ENCODE assay signal across 8 cellular contexts in the genomic region with DNA sequence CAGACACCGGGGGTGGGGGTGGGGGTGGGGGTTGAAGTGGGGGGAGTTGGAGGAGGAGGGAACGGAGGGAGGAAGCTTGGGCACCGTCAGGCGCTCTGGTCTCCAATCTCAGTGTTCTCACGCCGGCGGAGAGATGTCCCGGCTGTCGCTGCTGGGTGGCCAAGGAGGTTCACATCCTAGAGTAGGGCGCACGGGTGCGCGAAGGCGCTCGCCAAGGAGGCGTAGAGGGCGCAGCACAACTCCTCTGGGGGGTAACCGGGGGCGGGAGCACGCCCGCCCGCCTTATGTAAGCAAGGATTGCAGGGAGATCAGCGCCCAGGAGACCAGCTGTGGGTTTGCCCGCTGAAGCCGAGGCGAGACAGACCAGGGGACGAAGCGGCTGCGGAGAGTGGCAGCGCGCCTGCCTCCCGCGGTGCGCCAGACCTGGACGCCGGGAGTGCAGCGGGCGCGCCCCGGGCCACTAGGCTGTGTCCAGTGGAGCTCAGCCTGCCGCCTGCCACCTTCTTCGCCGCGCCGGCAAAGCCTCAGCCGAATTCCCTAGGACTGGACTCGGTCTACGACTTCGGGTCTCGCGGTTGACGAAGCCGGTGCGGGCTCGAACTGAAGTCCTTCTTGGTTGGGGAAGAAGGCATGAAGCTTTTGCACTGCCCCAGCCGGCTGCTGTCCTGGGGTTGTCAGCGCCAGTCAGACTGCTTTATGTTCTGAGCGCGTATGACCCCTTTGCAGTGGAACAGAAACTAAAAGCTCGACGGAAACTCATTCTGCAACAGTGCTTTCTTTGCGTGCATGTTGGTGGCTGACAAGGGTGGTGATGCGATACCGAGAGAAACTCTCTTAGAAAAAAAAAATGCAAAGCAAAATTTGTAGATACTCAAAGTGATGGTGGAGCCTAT. TPM values are rescaled to one million over a fixed set of nuclear protein-coding genes. Genes with fewer than 3 reads are reported as not detected.
DNase-seq lines count a peak whose midpoint lies in the region; ATAC-seq and TF ChIP-seq lines count a peak whose summit lies in the region.

No MANE protein-coding gene starts in this region.

- no peak overlapping the region for H3K27ac Mint-ChIP-seq in activated naive CD4-positive, alpha-beta T cell treated with anti-CD3 and anti-CD28 coated beads, Interleukin-2, amount 10 ng/mL, durations not matched to agents 7 days and 5 days
- peak overlapping the region in 1 of 2 donors; percentile 9 for H3K27ac Mint-ChIP-seq in stimulated activated naive CD8-positive, alpha-beta T cell treated with anti-CD3 and anti-CD28 coated beads, Interleukin-15, amount 100 ng/mL, for 72 hours

- WGBS in liver, result 2% methylated on average over 64 of the region's 64 CpGs

- peak overlapping the region; percentile 77 for H3K4me3 Mint-ChIP-seq in activated naive CD4-positive, alpha-beta T cell treated with anti-CD3 and anti-CD28 coated beads, Interleukin-2, amount 10 ng/mL, durations not matched to agents 7 days and 5 days
- H3K4me3 Mint-ChIP-seq in stimulated activated naive CD8-positive, alpha-beta T cell treated with anti-CD3 and anti-CD28 coated beads, Interleukin-15, amount 100 ng/mL, for 72 hours, result peak overlapping the region; percentile 87 to 92

- H3K36me3 Mint-ChIP-seq in activated naive CD4-positive, alpha-beta T cell treated with anti-CD3 and anti-CD28 coated beads, Interleukin-2, amount 10 ng/mL, durations not matched to agents 7 days and 5 days, result no peaks in the 10 kb centered on the region

- DNase-seq in activated naive CD4-positive, alpha-beta T cell treated with anti-CD3 and anti-CD28 coated beads, Interleukin-2, amount 10 ng/mL, durations not matched to agents 7 days and 5 days, result peak; percentile 46
- no peak for DNase-seq in activated naive CD4-positive, alpha-beta T cell (lab: John Stamatoyannopoulos, UW)
- DNase-seq in dedifferentiated amniotic fluid mesenchymal stem cell (ENCODE audit: extremely low spot score) (peak; percentile 29), NCI-H2196 (lab: John Stamatoyannopoulos, UW; ENCODE audit: unreplicated experiment) (no peak)
- peak; percentile 29 to 55 for DNase-seq in stimulated activated naive CD8-positive, alpha-beta T cell treated with anti-CD3 and anti-CD28 coated beads, Interleukin-15, amount 100 ng/mL, for 72 hours

- CTCF ChIA-PET in activated naive CD4-positive, alpha-beta T cell treated with anti-CD3 and anti-CD28 coated beads, Interleukin-2, amount 10 ng/mL, durations not matched to agents 7 days and 5 days (lab: Charles Lee), result interaction anchor here (1.1 to 1.9 kb wide), 2 partner anchors 393 to 400 kb away, joined by 3 to 5 read pairs; no protein-coding TSS in a partner anchor

- H3K4me1 ChIP-seq in liver (ENCODE audit: control insufficient read depth in 4 of 4, insufficient read depth in 4 of 4, low read length in 3 of 4), result peaks cover 8 to 23% (median 21%) of the 10 kb centered on the region in 4 donors

- H3K27me3 Mint-ChIP-seq in activated naive CD4-positive, alpha-beta T cell treated with anti-CD3 and anti-CD28 coated beads, Interleukin-2, amount 10 ng/mL, durations not matched to agents 7 days and 5 days, result peaks cover 47% of the 10 kb centered on the region
- H3K27me3 Mint-ChIP-seq in stimulated activated naive CD8-positive, alpha-beta T cell treated with anti-CD3 and anti-CD28 coated beads, Interleukin-15, amount 100 ng/mL, for 72 hours, result peaks cover 70% of the 10 kb centered on the region

- H3K27ac ChIP-seq in liver (ENCODE audit: low read depth in 1 of 2, low read length in 2 of 2), result peak overlapping the region; percentile 77 to 79

- H3K4me3 ChIP-seq in liver (ENCODE audit: low read depth in 1 of 3, low read length in 3 of 3), result peak overlapping the region; percentile 42 to 53 (median 48)

- no peak for TF ChIP-seq CTCF in liver (IDR thresholded peaks at IDR 0.05; ENCODE audit: low read depth, low read length, missing input control)

- TF ChIP-seq RAD21 in liver (IDR thresholded peaks at IDR 0.05), result peak in 1 of 2 donors; percentile 4

- peak; percentile 96 for ATAC-seq in HG02763 (IDR thresholded peaks at IDR 0.05; ENCODE audit: unreplicated experiment)
- peak; percentile 89 for ATAC-seq in stimulated activated naive CD8-positive, alpha-beta T cell treated with anti-CD3 and anti-CD28 coated beads, Interleukin-15, amount 100 ng/mL, for 72 hours

- H3K9me3 Mint-ChIP-seq in activated naive CD4-positive, alpha-beta T cell treated with anti-CD3 and anti-CD28 coated beads, Interleukin-2, amount 10 ng/mL, durations not matched to agents 7 days and 5 days, result no peaks in the 10 kb centered on the region
- H3K9me3 Mint-ChIP-seq in stimulated activated naive CD8-positive, alpha-beta T cell treated with anti-CD3 and anti-CD28 coated beads, Interleukin-15, amount 100 ng/mL, for 72 hours, result no peaks in the 10 kb centered on the region

- no peak overlapping the region for H3K9ac ChIP-seq in liver (ENCODE audit: low read depth in 1 of 2, low read length in 2 of 2)

- no peaks in the 10 kb centered on the region for H3K36me3 ChIP-seq in liver (ENCODE audit: control insufficient read depth in 4 of 4, insufficient read depth in 3 of 4, low read depth in 1 of 4, low read length in 3 of 4)

- no peaks in the 10 kb centered on the region for H3K9me3 ChIP-seq in liver (ENCODE audit: control insufficient read depth in 4 of 4, low read length in 3 of 4)

- H3K27me3 ChIP-seq in liver (ENCODE audit: control insufficient read depth in 4 of 4, insufficient read depth in 4 of 4, low read length in 3 of 4), result peaks cover 2 to 12% (median 5%) of the 10 kb centered on the region in 4 donors

- peaks cover 17% of the 10 kb centered on the region for H3K4me1 Mint-ChIP-seq in activated naive CD4-positive, alpha-beta T cell treated with anti-CD3 and anti-CD28 coated beads, Interleukin-2, amount 10 ng/mL, durations not matched to agents 7 days and 5 days
- H3K4me1 Mint-ChIP-seq in stimulated activated naive CD8-positive, alpha-beta T cell treated with anti-CD3 and anti-CD28 coated beads, Interleukin-15, amount 100 ng/mL, for 72 hours, result peaks cover 34% of the 10 kb centered on the region

TF ChIP-seq in PFSK-1, 5 proteins besides CTCF, POLR2A, EP300 and RAD21 (continues in another document):
- TF ChIP-seq TAF1 (IDR thresholded peaks at IDR 0.05; ENCODE audit: borderline replicate concordance, insufficient read depth, low read length) (0 out of 2 replicates have a peak, but pooled peaks have one; percentile 6), SIN3A (IDR thresholded peaks at IDR 0.05; ENCODE audit: borderline replicate concordance, insufficient read depth, low read length) (peak; percentile 55; the same call in 1 of the 2 replicates)

TF ChIP-seq in liver, 16 proteins besides CTCF, POLR2A, EP300 and RAD21 (continues in another document):
- TF ChIP-seq REST (IDR thresholded peaks at IDR 0.05) (no peak), ZBTB33 (IDR thresholded peaks at IDR 0.05) (no peak), GABPA (IDR thresholded peaks at IDR 0.05 in 1 of 2, conservative IDR thresholded peaks at IDR 0.05 in 1 of 2) (no peak), MAX (IDR thresholded peaks at IDR 0.05) (no peak), EGR1 (IDR thresholded peaks at IDR 0.05; ENCODE audit: low read depth in 2 of 2) (no peak), FOXA1 (IDR thresholded peaks at IDR 0.05) (no peak), RXRA (IDR thresholded peaks at IDR 0.05) (no peak)
- TF ChIP-seq, protein P1, sequence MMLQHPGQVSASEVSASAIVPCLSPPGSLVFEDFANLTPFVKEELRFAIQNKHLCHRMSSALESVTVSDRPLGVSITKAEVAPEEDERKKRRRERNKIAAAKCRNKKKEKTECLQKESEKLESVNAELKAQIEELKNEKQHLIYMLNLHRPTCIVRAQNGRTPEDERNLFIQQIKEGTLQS (IDR thresholded peaks at IDR 0.05), result no peak

RNA-seq across cellular contexts. Expression of gene UNC5C, which starts 0.7 kb away (rescaled TPM):
- polyA plus RNA-seq in PFSK-1 (2012; ENCODE audit: insufficient read length, low read depth), result 0.44 TPM
- total RNA-seq in liver, result 1 to 10 TPM; 1.2 TPM
- under 1 TPM; 0.27 to 0.39 TPM for polyA plus RNA-seq in liver

Comparison
In these comparisons a context has a peak if more than half of its experiments do, and no peak if none do; other contexts are left out.
1. DNase-seq: peak in activated naive CD4-positive, alpha-beta T cell treated with anti-CD3 and anti-CD28 coated beads, Interleukin-2, amount 10 ng/mL, durations not matched to agents 7 days and 5 days (single experiment), dedifferentiated amniotic fluid mesenchymal stem cell (single experiment) and stimulated activated naive CD8-positive, alpha-beta T cell treated with anti-CD3 and anti-CD28 coated beads, Interleukin-15, amount 100 ng/mL, for 72 hours (2 of 2); none in activated naive CD4-positive, alpha-beta T cell (0 of 4) and NCI-H2196 (single experiment).